In genomic region chr6:82118150-82118562, GRCh38 we compare ENCODE assay signal across 23 cellular contexts.
A peak's percentile ranks its signal among the peaks of the same experiment; 100 is the strongest.
DNase-seq lines count a peak whose midpoint lies in the region; TF ChIP-seq lines count a peak whose summit lies in the region.
"Had no signal": no experiment of that assay in that cellular context is flagged by ENCODE, and none has a peak within 500 bp of the region (broad histone marks: within the 10 kb centered on the region; RNA-seq: fewer than 3 reads in every experiment).

No MANE protein-coding gene starts in this region.

- H3K4me1 ChIP-seq in breast epithelium (no peaks in the 10 kb centered on the region), OCI-LY3 (ENCODE audit: low read length) (peaks cover 39% of the 10 kb centered on the region)
- H3K4me1 ChIP-seq: foreskin keratinocyte, sigmoid colon had no signal

- no peak for TF ChIP-seq CTCF in MCF 10A (IDR thresholded peaks at IDR 0.05; ENCODE audit: unreplicated experiment)
- TF ChIP-seq CTCF in breast epithelium (IDR thresholded peaks at IDR 0.05): no peak
- no peak for TF ChIP-seq CTCF in OCI-LY3 (IDR thresholded peaks at IDR 0.05; ENCODE audit: low read depth, low read length)
- no peak for TF ChIP-seq CTCF in fibroblast of mammary gland (conservative IDR thresholded peaks at IDR 0.05; ENCODE audit: control insufficient read depth, insufficient read depth, low read depth, low read length)

- POLR2A ChIA-PET in MCF 10A (lab: Yijun Ruan, JAX) (no interaction called here), HEK293T (lab: Yijun Ruan, JAX) (no interaction called here)

- no peak overlapping the region for H3K4me3 ChIP-seq in breast epithelium
- H3K4me3 ChIP-seq in OCI-LY3 (ENCODE audit: low read length): no peak overlapping the region
- H3K4me3 ChIP-seq in fibroblast of mammary gland (ENCODE audit: control insufficient read depth, low read depth, low read length): no peak overlapping the region
- no peak overlapping the region for H3K4me3 ChIP-seq in skeletal muscle cell (ENCODE audit: low read depth, low read length)
- H3K4me3 ChIP-seq: cardiac muscle cell, sigmoid colon, transverse colon had no signal

- H4K20me1 ChIP-seq in OCI-LY3 (ENCODE audit: insufficient read depth, low read length): no peaks in the 10 kb centered on the region

- H3K36me3 Mint-ChIP-seq in MCF 10A (ENCODE audit: insufficient read depth, unreplicated experiment): no peaks in the 10 kb centered on the region
- H3K36me3 Mint-ChIP-seq: activated naive CD4-positive, alpha-beta T cell treated with anti-CD3 and anti-CD28 coated beads, Interleukin-2, amount 50 U/mL, for 24 hours; CD4-positive, CD25-positive, alpha-beta regulatory T cell had no signal

- no peak overlapping the region for H3K4me3 Mint-ChIP-seq in MCF 10A (ENCODE audit: unreplicated experiment)
- H3K4me3 Mint-ChIP-seq: activated naive CD4-positive, alpha-beta T cell treated with anti-CD3 and anti-CD28 coated beads, Interleukin-2, amount 50 U/mL, for 24 hours; CD4-positive, CD25-positive, alpha-beta regulatory T cell; neural crest cell had no signal

- H3K27me3 ChIP-seq in breast epithelium (no peaks in the 10 kb centered on the region), OCI-LY3 (ENCODE audit: low read depth, low read length) (no peaks in the 10 kb centered on the region)
- H3K27me3 ChIP-seq: cardiac muscle cell, sigmoid colon, transverse colon had no signal

- H3K36me3 ChIP-seq in breast epithelium (no peaks in the 10 kb centered on the region), OCI-LY3 (replicated peaks; ENCODE audit: low read depth, low read length) (no peaks in the 10 kb centered on the region)
- H3K36me3 ChIP-seq: cardiac muscle cell, sigmoid colon, transverse colon had no signal

- H3K9me3 Mint-ChIP-seq in MCF 10A (ENCODE audit: unreplicated experiment): no peaks in the 10 kb centered on the region
- H3K9me3 Mint-ChIP-seq: activated naive CD4-positive, alpha-beta T cell treated with anti-CD3 and anti-CD28 coated beads, Interleukin-2, amount 50 U/mL, for 24 hours; neural crest cell had no signal

- no peaks in the 10 kb centered on the region for H3K27me3 Mint-ChIP-seq in MCF 10A (ENCODE audit: insufficient read depth, unreplicated experiment)
- H3K27me3 Mint-ChIP-seq: CD4-positive, CD25-positive, alpha-beta regulatory T cell had no signal

- DNase-seq in MCF 10A (ENCODE audit: unreplicated experiment) (peak; percentile 18), breast epithelium (ENCODE audit: low spot score in 2 of 2) (no peak), fibroblast of mammary gland (ENCODE audit: low read depth) (peak; percentile 19), skeletal muscle cell (ENCODE audit: low read depth) (peak; percentile 6), HEK293T (ENCODE audit: extremely low spot score) (no peak), AG08395 (ENCODE audit: low spot score) (no peak)
- no peak for DNase-seq in stimulated activated CD4-positive, alpha-beta T cell treated with anti-CD3 and anti-CD28 coated beads, Interleukin-4, amount 100 ng/mL, for 4 hours
- DNase-seq: activated CD4-positive, CD25-positive, alpha-beta regulatory T cell treated with anti-CD3 and anti-CD28 coated beads, Interleukin-2, amount 50 U/mL, for 72 hours; CD4-positive, CD25-positive, alpha-beta regulatory T cell; DMS79 treated with DMSO at 0.1 percent for 48 hours; effector CD4-positive, alpha-beta T cell; foreskin keratinocyte; mesendoderm; NCI-H1092; NCI-H748 treated with DMSO at 0.1 percent for 48 hours; sigmoid colon; stimulated activated CD4-positive, alpha-beta T cell treated with anti-CD3 and anti-CD28 coated beads, Interleukin-4, amount 100 ng/mL, for 24 hours; transverse colon had no signal

- H3K79me2 ChIP-seq in OCI-LY3 (ENCODE audit: low read length): no peaks in the 10 kb centered on the region

- H3K9me3 ChIP-seq in breast epithelium (no peaks in the 10 kb centered on the region), OCI-LY3 (ENCODE audit: insufficient read depth, low read length) (no peaks in the 10 kb centered on the region)
- H3K9me3 ChIP-seq: sigmoid colon, transverse colon had no signal

- H3K4me1 Mint-ChIP-seq in MCF 10A (ENCODE audit: insufficient read depth, unreplicated experiment): no peaks in the 10 kb centered on the region
- H3K4me1 Mint-ChIP-seq: activated naive CD4-positive, alpha-beta T cell treated with anti-CD3 and anti-CD28 coated beads, Interleukin-2, amount 50 U/mL, for 24 hours; CD4-positive, CD25-positive, alpha-beta regulatory T cell; neural crest cell had no signal

- H3K27ac ChIP-seq in breast epithelium (no peak overlapping the region), OCI-LY3 (ENCODE audit: low read length) (peak overlapping the region; percentile 12; the same call in 1 of the 2 replicates)
- H3K27ac ChIP-seq: 22Rv1, cardiac muscle cell, foreskin keratinocyte, sigmoid colon, transverse colon had no signal

- CTCF ChIA-PET in MCF 10A (lab: Yijun Ruan, JAX): no interaction called here
- CTCF ChIA-PET in HEK293T (lab: Yijun Ruan, JAX): no interaction called here

- no TSS peak for BruUV-seq in MCF 10A (replicated peaks; lab: Mats Ljungman, UMichigan)

- no peak overlapping the region for H3K9ac ChIP-seq in OCI-LY3 (ENCODE audit: low read length)

- no peak overlapping the region for H3K27ac Mint-ChIP-seq in MCF 10A (ENCODE audit: low read depth, unreplicated experiment)
- H3K27ac Mint-ChIP-seq: activated naive CD4-positive, alpha-beta T cell treated with anti-CD3 and anti-CD28 coated beads, Interleukin-2, amount 50 U/mL, for 24 hours; CD4-positive, CD25-positive, alpha-beta regulatory T cell had no signal

- no peak overlapping the region; the same call in 1 of the 2 replicates for H2AFZ ChIP-seq in OCI-LY3 (ENCODE audit: low read depth, low read length)

- TF ChIP-seq POLR2A in breast epithelium (IDR thresholded peaks at IDR 0.05): no peak

- intact Hi-C loops in MCF 10A (cut with micrococcal nuclease) (no loop called here), breast epithelium (cut with DNase I; ENCODE audit: low total_unique reads) (no loop called here)

- H3K4me2 ChIP-seq in OCI-LY3 (ENCODE audit: low read length): peak overlapping the region; percentile 21

TF ChIP-seq in HEK293T, 16 proteins besides CTCF, POLR2A, EP300 and RAD21:
- TF ChIP-seq HDGF (IDR thresholded peaks at IDR 0.05; ENCODE audit: borderline replicate concordance) (no peak), BHLHE40 (IDR thresholded peaks at IDR 0.05; ENCODE audit: borderline replicate concordance) (no peak), CTBP1 (IDR thresholded peaks at IDR 0.05; ENCODE audit: borderline replicate concordance) (no peak), FOXA1 (IDR thresholded peaks at IDR 0.05) (no peak), ARNT (IDR thresholded peaks at IDR 0.05) (no peak), SUZ12 (IDR thresholded peaks at IDR 0.05) (no peak), NFRKB (IDR thresholded peaks at IDR 0.05) (no peak), SP1 (IDR thresholded peaks at IDR 0.05) (no peak), FOXK2 (IDR thresholded peaks at IDR 0.05) (no peak), TARDBP (IDR thresholded peaks at IDR 0.05) (no peak), ZNF384 (IDR thresholded peaks at IDR 0.05) (no peak), L3MBTL2 (conservative IDR thresholded peaks at IDR 0.05) (no peak), FOXM1 (IDR thresholded peaks at IDR 0.05; ENCODE audit: borderline replicate concordance) (no peak), LEF1 (IDR thresholded peaks at IDR 0.05; ENCODE audit: borderline replicate concordance) (no peak), ELF4 (IDR thresholded peaks at IDR 0.05) (no peak)
- TF ChIP-seq, protein P1, sequence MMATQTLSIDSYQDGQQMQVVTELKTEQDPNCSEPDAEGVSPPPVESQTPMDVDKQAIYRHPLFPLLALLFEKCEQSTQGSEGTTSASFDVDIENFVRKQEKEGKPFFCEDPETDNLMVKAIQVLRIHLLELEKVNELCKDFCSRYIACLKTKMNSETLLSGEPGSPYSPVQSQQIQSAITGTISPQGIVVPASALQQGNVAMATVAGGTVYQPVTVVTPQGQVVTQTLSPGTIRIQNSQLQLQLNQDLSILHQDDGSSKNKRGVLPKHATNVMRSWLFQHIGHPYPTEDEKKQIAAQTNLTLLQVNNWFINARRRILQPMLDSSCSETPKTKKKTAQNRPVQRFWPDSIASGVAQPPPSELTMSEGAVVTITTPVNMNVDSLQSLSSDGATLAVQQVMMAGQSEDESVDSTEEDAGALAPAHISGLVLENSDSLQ (IDR thresholded peaks at IDR 0.05): no peak

Comparison
In these comparisons a context has a peak if more than half of its experiments do, and no peak if none do; other contexts are left out.
1. DNase-seq: peak in MCF 10A (single experiment), fibroblast of mammary gland (single experiment) and skeletal muscle cell (single experiment); none in breast epithelium (0 of 2), HEK293T (single experiment), stimulated activated CD4-positive, alpha-beta T cell treated with anti-CD3 and anti-CD28 coated beads, Interleukin-4, amount 100 ng/mL, for 4 hours (0 of 2) and AG08395 (single experiment).